ENCODE assay signal across 16 cellular contexts in the genomic region with DNA sequence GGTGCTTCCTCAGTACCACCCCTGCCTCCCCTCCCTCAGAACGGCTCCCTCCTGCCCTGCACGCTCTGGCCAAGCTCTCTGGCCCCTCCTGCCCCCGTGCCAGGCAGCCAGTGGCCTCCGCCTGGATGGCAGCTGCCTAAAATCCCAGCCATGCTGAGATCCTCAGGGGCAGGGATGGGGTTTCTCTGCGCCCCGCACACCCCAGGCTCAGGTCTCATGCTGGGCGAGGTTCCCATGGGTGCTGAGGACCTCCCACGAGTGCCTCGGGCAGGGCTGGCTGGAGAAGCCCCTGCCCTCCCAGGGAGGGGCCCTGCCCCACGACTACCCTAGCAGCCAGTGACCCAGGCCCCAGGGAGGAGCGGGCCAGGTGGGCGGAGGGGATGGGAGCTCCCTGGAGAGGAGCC. TPM values are rescaled to one million over a fixed set of nuclear protein-coding genes. Genes with fewer than 3 reads are reported as not detected.
DNase-seq lines count a peak whose midpoint lies in the region; ATAC-seq, FAIRE-seq and TF ChIP-seq lines count a peak whose summit lies in the region.
"Had no signal": no experiment of that assay in that cellular context is flagged by ENCODE, and none has a peak within 500 bp of the region (broad histone marks: within the 10 kb centered on the region; RNA-seq: fewer than 3 reads in every experiment).

No MANE protein-coding gene starts in this region.

- TF ChIP-seq CTCF in Calu3 (IDR thresholded peaks at IDR 0.05; ENCODE audit: unreplicated experiment) (no peak), PC-9 (conservative IDR thresholded peaks at IDR 0.05) (no peak), keratinocyte (optimal IDR thresholded peaks at IDR 0.05 in 1 of 3, IDR thresholded peaks at IDR 0.05 in 1 of 3, conservative IDR thresholded peaks at IDR 0.05 in 1 of 3; ENCODE audit: extremely low read depth in 1 of 3, insufficient read depth in 2 of 3, low read length in 3 of 3) (no peak)

- H3K27me3 ChIP-seq in PC-9 (ENCODE audit: insufficient read depth, low read depth) = no peaks in the 10 kb centered on the region
- H3K27me3 ChIP-seq in keratinocyte (ENCODE audit: control insufficient read depth, extremely low read depth, insufficient read depth, low read length) = no peaks in the 10 kb centered on the region
- H3K27me3 ChIP-seq: testis had no signal

- dilution Hi-C loops in keratinocyte (cut with MboI; ENCODE audit: extremely low pct_ligation_motif_present, low sequenced_read_pairs) = no loop called here

- H3K27ac ChIP-seq in PC-9 (peak overlapping the region; percentile 32; the same call in 1 of the 2 replicates), keratinocyte (ENCODE audit: control insufficient read depth, insufficient read depth, low read length) (peak overlapping the region; percentile 49)
- H3K27ac ChIP-seq: testis had no signal

- DNase-seq in Calu3 = no peak
- DNase-seq in PC-9 = no peak
- no peak for DNase-seq in keratinocyte (ENCODE audit: low read depth, low spot score)
- DNase-seq in DMS79 (lab: John Stamatoyannopoulos, UW) = no peak
- DNase-seq: DMS 273 treated with DMSO at 0.1 percent for 48 hours; HFFc6; mesenchymal stem cell; NCI-H2081; stimulated activated CD4-positive, alpha-beta T cell treated with anti-CD3 and anti-CD28 coated beads, Interleukin-2, amount 100 ng/mL, for 48 hours; testis had no signal

- H3K79me2 ChIP-seq in PC-9 (ENCODE audit: low read depth) = peaks cover 6% of the 10 kb centered on the region; the same call in 1 of the 2 replicates
- peaks cover 10% of the 10 kb centered on the region for H3K79me2 ChIP-seq in keratinocyte (ENCODE audit: control insufficient read depth, insufficient read depth, low read length)

- H3K4me3 ChIP-seq in PC-9 (no peak overlapping the region), keratinocyte (ENCODE audit: control insufficient read depth in 2 of 3, extremely low read depth in 1 of 3, insufficient read depth in 2 of 3, low read depth in 1 of 3, low read length in 3 of 3) (peak overlapping the region in 2 of 3 experiments; percentile 17 to 59)
- H3K4me3 ChIP-seq: testis had no signal

- H3K9me3 Mint-ChIP-seq in Calu3 (ENCODE audit: low read depth, unreplicated experiment) = no peaks in the 10 kb centered on the region
- peaks cover 4% of the 10 kb centered on the region for H3K9me3 Mint-ChIP-seq in stimulated activated memory B cell treated with anti-CD40 and anti-IgM and Interleukin-4, amounts not matched to agents 10 μg/mL and 1 μg/mL and 100 μg/mL, for 72 hours
- H3K9me3 Mint-ChIP-seq: activated T-helper 17 cell treated with anti-CD3 and anti-CD28 coated beads, Interleukin-2, amount 50 U/mL, for 72 hours; HFFc6 had no signal

- no peak for FAIRE-seq in keratinocyte (lab: Jason Lieb, UNC)
- FAIRE-seq: colon had no signal

- peak overlapping the region; percentile 60 for H3K9ac ChIP-seq in keratinocyte (ENCODE audit: control insufficient read depth, extremely low read depth, insufficient read depth, low read length)

- H3K36me3 ChIP-seq in PC-9 (ENCODE audit: low read depth) (no peaks in the 10 kb centered on the region), keratinocyte (ENCODE audit: control insufficient read depth in 2 of 2, extremely low read depth in 1 of 2, insufficient read depth in 2 of 2, low read length in 2 of 2) (peaks cover 6 to 14% of the 10 kb centered on the region in 2 experiments)

- H3K4me1 Mint-ChIP-seq in Calu3 (ENCODE audit: low read depth, unreplicated experiment) = peaks cover 62% of the 10 kb centered on the region
- peaks cover 33% of the 10 kb centered on the region for H3K4me1 Mint-ChIP-seq in stimulated activated memory B cell treated with anti-CD40 and anti-IgM and Interleukin-4, amounts not matched to agents 10 μg/mL and 1 μg/mL and 100 μg/mL, for 72 hours

- H2AFZ ChIP-seq in PC-9 = no peak overlapping the region
- no peak overlapping the region for H2AFZ ChIP-seq in keratinocyte (ENCODE audit: control insufficient read depth, low read length)

- H3K36me3 Mint-ChIP-seq in Calu3 (ENCODE audit: insufficient read depth, unreplicated experiment) = peaks cover 87% of the 10 kb centered on the region
- H3K36me3 Mint-ChIP-seq in stimulated activated memory B cell treated with anti-CD40 and anti-IgM and Interleukin-4, amounts not matched to agents 10 μg/mL and 1 μg/mL and 100 μg/mL, for 72 hours = no peaks in the 10 kb centered on the region

- H3K4me1 ChIP-seq in PC-9 (replicated peaks; ENCODE audit: insufficient read depth) (peaks cover 37% of the 10 kb centered on the region), keratinocyte (ENCODE audit: control insufficient read depth, extremely low read depth, insufficient read depth, low read length) (peaks cover 26% of the 10 kb centered on the region)

- H3K9me2 ChIP-seq in PC-9 (ENCODE audit: insufficient read depth) = no peaks in the 10 kb centered on the region

- peak overlapping the region; percentile 66 for H3K4me3 Mint-ChIP-seq in Calu3 (ENCODE audit: low read depth, unreplicated experiment)
- no peak overlapping the region for H3K4me3 Mint-ChIP-seq in stimulated activated memory B cell treated with anti-CD40 and anti-IgM and Interleukin-4, amounts not matched to agents 10 μg/mL and 1 μg/mL and 100 μg/mL, for 72 hours
- H3K4me3 Mint-ChIP-seq: activated T-helper 17 cell treated with anti-CD3 and anti-CD28 coated beads, Interleukin-2, amount 50 U/mL, for 72 hours; B cell; HFFc6 had no signal

- no TSS peak for BruUV-seq in Calu3 (replicated peaks; lab: Mats Ljungman, UMichigan)
- no TSS peak for BruUV-seq in PC-9 (replicated peaks; lab: Mats Ljungman, UMichigan)

- CTCF ChIA-PET in Calu3 (lab: Charles Lee) = interaction anchor here (0.7 to 1.2 kb wide), 3 partner anchors 50 to 225 kb away, joined by 3 to 9 read pairs (median 3); no protein-coding TSS in a partner anchor
- CTCF ChIA-PET in PC-9 (lab: Charles Lee) = no interaction called here

- no peaks in the 10 kb centered on the region for H3K9me1 ChIP-seq in keratinocyte (ENCODE audit: control insufficient read depth, extremely low read depth, insufficient read depth, low read length)

- H4K20me1 ChIP-seq in PC-9 (ENCODE audit: insufficient read depth) = no peaks in the 10 kb centered on the region
- peaks cover 7% of the 10 kb centered on the region for H4K20me1 ChIP-seq in keratinocyte (ENCODE audit: control insufficient read depth, extremely low read depth, insufficient read depth, low read length)

- H3K27ac Mint-ChIP-seq in Calu3 (ENCODE audit: unreplicated experiment) = peak overlapping the region; percentile 63
- H3K27ac Mint-ChIP-seq in stimulated activated memory B cell treated with anti-CD40 and anti-IgM and Interleukin-4, amounts not matched to agents 10 μg/mL and 1 μg/mL and 100 μg/mL, for 72 hours = no peak overlapping the region
- H3K27ac Mint-ChIP-seq: activated T-helper 17 cell treated with anti-CD3 and anti-CD28 coated beads, Interleukin-2, amount 50 U/mL, for 72 hours; B cell; HFFc6 had no signal

- ATAC-seq in stimulated activated memory B cell treated with anti-CD40 and anti-IgM and Interleukin-4, amounts not matched to agents 10 μg/mL and 1 μg/mL and 100 μg/mL, for 72 hours = no peak
- ATAC-seq in GM18858 (IDR thresholded peaks at IDR 0.05; ENCODE audit: unreplicated experiment) = no peak
- ATAC-seq: activated T-helper 17 cell treated with anti-CD3 and anti-CD28 coated beads, Interleukin-2, amount 50 U/mL, for 72 hours had no signal

- POLR2A ChIA-PET in PC-9 (lab: Charles Lee; ENCODE audit: unreplicated experiment) = interaction anchor here (0.6 to 0.8 kb wide), 5 partner anchors 9 to 307 kb away, joined by 3 to 23 read pairs (median 4); no protein-coding TSS in a partner anchor

- peaks cover 31% of the 10 kb centered on the region; the same call in 1 of the 2 replicates for H3F3A ChIP-seq in PC-9 (ENCODE audit: insufficient read depth, low read depth)

- H3K9me3 ChIP-seq in PC-9 (ENCODE audit: insufficient read depth, low read depth) (no peaks in the 10 kb centered on the region), keratinocyte (ENCODE audit: control insufficient read depth, low read depth, low read length) (no peaks in the 10 kb centered on the region)
- H3K9me3 ChIP-seq: testis had no signal

- intact Hi-C loops in Calu3 (cut with micrococcal nuclease; ENCODE audit: unreplicated experiment) = no loop called here
- intact Hi-C loops in PC-9 (cut with micrococcal nuclease; ENCODE audit: unreplicated experiment) = no loop called here

- peak overlapping the region; percentile 59 for H3K4me2 ChIP-seq in PC-9
- peak overlapping the region; percentile 82 for H3K4me2 ChIP-seq in keratinocyte (ENCODE audit: control insufficient read depth, extremely low read depth, insufficient read depth, low read depth, low read length)

- no peaks in the 10 kb centered on the region for H3K27me3 Mint-ChIP-seq in Calu3 (ENCODE audit: unreplicated experiment)
- peaks cover 42% of the 10 kb centered on the region for H3K27me3 Mint-ChIP-seq in stimulated activated memory B cell treated with anti-CD40 and anti-IgM and Interleukin-4, amounts not matched to agents 10 μg/mL and 1 μg/mL and 100 μg/mL, for 72 hours
- H3K27me3 Mint-ChIP-seq: B cell had no signal

RNA-seq across cellular contexts. Expression of a gene that starts 2.7 kb away (rescaled TPM):
- 15.9 and 22.5 TPM in 2 replicates for total RNA-seq in Calu3 (2022)
- 12.9 and 13.3 TPM in 2 replicates for total RNA-seq in PC-9 (2021)
- 28.5 to 38.9 TPM (median 37.0 TPM) in 3 replicates for polyA plus RNA-seq in keratinocyte
- polyA plus RNA-seq in keratinocyte (2011; ENCODE audit: low read depth) = 10.8 TPM
- polyA plus RNA-seq in keratinocyte (2011; cell fraction: cytosol; rRNA removed) = 29.9 and 50.4 TPM in 2 replicates
- 63.1 and 87.1 TPM in 2 replicates for polyA plus RNA-seq in keratinocyte (2011; cell fraction: nucleus; rRNA removed)
- polyA plus RNA-seq in keratinocyte (2012; ENCODE audit: low replicate concordance) = 32.1 and 36.7 TPM in 2 replicates
- 18.9 to 27.3 TPM (median 23.5 TPM) in 3 replicates for polyA minus RNA-seq in keratinocyte
- 51.6 TPM for polyA minus RNA-seq in keratinocyte (2011; cell fraction: cytosol; rRNA and poly(A)+ RNA removed)
- 26.2 and 30.3 TPM in 2 replicates for polyA minus RNA-seq in keratinocyte (2011; cell fraction: nucleus; rRNA and poly(A)+ RNA removed)
- total RNA-seq: glomerular endothelial cell had no signal

RNA-seq across cellular contexts. Expression of a gene that starts 13.1 kb away (rescaled TPM):
- total RNA-seq in Calu3 (2022) (not detected in 2 replicates), PC-9 (2021) (1.2 TPM in 2 replicates)
- 0.10 to 0.32 TPM (median 0.14 TPM) in 3 replicates for polyA plus RNA-seq in keratinocyte
- polyA plus RNA-seq in keratinocyte (2011; ENCODE audit: low read depth) = not detected
- polyA plus RNA-seq in keratinocyte (2011; cell fraction: cytosol; rRNA removed) = 0.05 and 0.30 TPM in 2 replicates
- polyA plus RNA-seq in keratinocyte (2011; cell fraction: nucleus; rRNA removed) = 0.52 and 0.97 TPM in 2 replicates
- 0.28 TPM in 1 of 2 replicates, not detected in the other for polyA plus RNA-seq in keratinocyte (2012; ENCODE audit: low replicate concordance)
- polyA minus RNA-seq in keratinocyte = 0.13 to 1.3 TPM in 2 of 3 replicates, not detected in the other
- polyA minus RNA-seq in keratinocyte (2011; cell fraction: cytosol; rRNA and poly(A)+ RNA removed) = not detected
- 0.53 and 0.54 TPM in 2 replicates for polyA minus RNA-seq in keratinocyte (2011; cell fraction: nucleus; rRNA and poly(A)+ RNA removed)
- total RNA-seq: activated T-helper 17 cell treated with anti-CD3 and anti-CD28 coated beads, Interleukin-2, amount 50 U/mL, for 72 hours; glomerular endothelial cell; HFFc6 had no signal

RNA-seq across cellular contexts. Expression of a gene that starts 13.9 kb away (rescaled TPM):
- total RNA-seq in Calu3 (2022) (517 and 545 TPM in 2 replicates), PC-9 (2021) (243 and 253 TPM in 2 replicates)
- 8.8 to 68.4 TPM (median 16.4 TPM) in 3 replicates for polyA plus RNA-seq in keratinocyte
- polyA plus RNA-seq in keratinocyte (2011; ENCODE audit: low read depth) = 71.8 TPM
- polyA plus RNA-seq in keratinocyte (2011; cell fraction: cytosol; rRNA removed) = 29.1 and 150 TPM in 2 replicates
- polyA plus RNA-seq in keratinocyte (2011; cell fraction: nucleus; rRNA removed) = 14.0 and 23.8 TPM in 2 replicates
- 239 and 414 TPM in 2 replicates for polyA plus RNA-seq in keratinocyte (2012; ENCODE audit: low replicate concordance)
- 5.2 to 107 TPM (median 12.5 TPM) in 3 replicates for polyA minus RNA-seq in keratinocyte
- polyA minus RNA-seq in keratinocyte (2011; cell fraction: cytosol; rRNA and poly(A)+ RNA removed) = 879 TPM
- 20.5 and 25.3 TPM in 2 replicates for polyA minus RNA-seq in keratinocyte (2011; cell fraction: nucleus; rRNA and poly(A)+ RNA removed)

RNA-seq across cellular contexts. Expression of a gene that starts 19.5 kb away (rescaled TPM):
- total RNA-seq in Calu3 (2022) (0.24 TPM in 1 of 2 replicates, not detected in the other), PC-9 (2021) (7.7 and 10.6 TPM in 2 replicates)
- 0.48 to 0.84 TPM (median 0.55 TPM) in 3 replicates for polyA plus RNA-seq in keratinocyte
- not detected for polyA plus RNA-seq in keratinocyte (2011; ENCODE audit: low read depth)
- 0.43 and 0.79 TPM in 2 replicates for polyA plus RNA-seq in keratinocyte (2011; cell fraction: cytosol; rRNA removed)
- polyA plus RNA-seq in keratinocyte (2011; cell fraction: nucleus; rRNA removed) = 1.3 and 3.7 TPM in 2 replicates
- polyA plus RNA-seq in keratinocyte (2012; ENCODE audit: low replicate concordance) = 0.55 and 0.81 TPM in 2 replicates
- 0.22 to 0.39 TPM (median 0.30 TPM) in 3 replicates for polyA minus RNA-seq in keratinocyte
- not detected for polyA minus RNA-seq in keratinocyte (2011; cell fraction: cytosol; rRNA and poly(A)+ RNA removed)
- 0.47 and 0.84 TPM in 2 replicates for polyA minus RNA-seq in keratinocyte (2011; cell fraction: nucleus; rRNA and poly(A)+ RNA removed)
- total RNA-seq: HFFc6 had no signal

RNA-seq across cellular contexts. Expression of a gene that starts 35.5 kb away (rescaled TPM):
- total RNA-seq in Calu3 (2022) (359 and 393 TPM in 2 replicates), PC-9 (2021) (75.2 and 90.2 TPM in 2 replicates)
- 0.12 to 0.77 TPM (median 0.31 TPM) in 3 replicates for polyA plus RNA-seq in keratinocyte
- 23.8 TPM for polyA plus RNA-seq in keratinocyte (2011; ENCODE audit: low read depth)
- polyA plus RNA-seq in keratinocyte (2011; cell fraction: cytosol; rRNA removed) = 1.7 and 1.9 TPM in 2 replicates
- 2.0 and 2.6 TPM in 2 replicates for polyA plus RNA-seq in keratinocyte (2011; cell fraction: nucleus; rRNA removed)
- polyA plus RNA-seq in keratinocyte (2012; ENCODE audit: low replicate concordance) = 0.99 and 20.9 TPM in 2 replicates
- polyA minus RNA-seq in keratinocyte = 0.33 to 0.82 TPM in 2 of 3 replicates, not detected in the other
- 3.6 TPM for polyA minus RNA-seq in keratinocyte (2011; cell fraction: cytosol; rRNA and poly(A)+ RNA removed)
- polyA minus RNA-seq in keratinocyte (2011; cell fraction: nucleus; rRNA and poly(A)+ RNA removed) = 1.6 and 2.1 TPM in 2 replicates
